15 cellular contexts compared by ENCODE assay signal in the genomic region with DNA sequence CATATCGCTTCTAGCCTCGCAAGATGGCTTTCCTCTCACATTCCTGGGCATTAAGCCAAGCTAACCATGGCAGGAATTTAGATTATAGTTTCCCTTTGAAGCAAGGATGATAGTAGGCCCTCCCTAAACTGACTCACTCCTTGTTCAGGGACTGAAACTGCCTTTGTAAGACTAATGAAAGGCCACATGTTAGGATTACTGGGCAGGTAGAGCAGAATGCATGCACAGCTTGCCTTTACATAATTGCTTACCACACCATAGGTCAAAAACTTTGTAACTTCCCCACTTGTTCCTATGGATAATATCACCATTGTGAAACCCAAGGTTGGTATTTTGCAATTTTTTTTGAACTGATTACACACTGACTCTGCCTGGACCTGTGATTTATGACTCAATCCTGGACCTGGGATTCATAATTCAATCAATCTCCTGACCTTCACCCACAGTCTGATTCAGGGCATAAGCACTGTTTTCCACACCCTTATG. TPM values are rescaled to one million over a fixed set of nuclear protein-coding genes. Genes with fewer than 3 reads are reported as not detected.
DNase-seq lines count a peak whose midpoint lies in the region; ATAC-seq and TF ChIP-seq lines count a peak whose summit lies in the region.
"Had no signal": no experiment of that assay in that cellular context is flagged by ENCODE, and none has a peak within 500 bp of the region (broad histone marks: within the 10 kb centered on the region; RNA-seq: fewer than 3 reads in every experiment).

No MANE protein-coding gene starts in this region.

- H3K4me1 ChIP-seq in foreskin keratinocyte, result peaks cover 11% of the 10 kb centered on the region
- H3K4me1 ChIP-seq: prostate gland had no signal

- peak overlapping the region; percentile 53 for H3K27ac ChIP-seq in foreskin keratinocyte
- H3K27ac ChIP-seq: prostate gland had no signal

- ATAC-seq in foreskin keratinocyte (peak; percentile 99), HG03097 (IDR thresholded peaks at IDR 0.05; ENCODE audit: low FRiP score, unreplicated experiment) (no peak), HG02610 (IDR thresholded peaks at IDR 0.05; ENCODE audit: unreplicated experiment) (no peak)

- no peaks in the 10 kb centered on the region for H3K27me3 ChIP-seq in foreskin keratinocyte

- no peak for TF ChIP-seq CTCF in foreskin keratinocyte (conservative IDR thresholded peaks at IDR 0.05)

- DNase-seq in A172 (ENCODE audit: low spot score), result peak; percentile 87
- peak; percentile 11 for DNase-seq in HuH-7 (ENCODE audit: low spot score)
- peak; percentile 47 for DNase-seq in SK-MEL-5 (ENCODE audit: low read depth, low spot score)
- DNase-seq in foreskin keratinocyte, result peak; percentile 99 to 100
- no peak for DNase-seq in NCI-H774 (lab: John Stamatoyannopoulos, UW)
- no peak for DNase-seq in effector CD8-positive, alpha-beta T cell (lab: John Stamatoyannopoulos, UW)
- DNase-seq: activated naive CD8-positive, alpha-beta T cell treated with anti-CD3 and anti-CD28 coated beads, Interleukin-2, amount 10 ng/mL, durations not matched to agents 7 days and 5 days; mesendoderm; T-helper 1 cell had no signal

- in situ Hi-C loops in SK-MEL-5 (cut with HindIII; ENCODE audit: low pct_unique_long_range_greater_than_20kb, low sequenced_read_pairs), result no loop called here

RNA-seq across cellular contexts. Expression of gene PRDM9, which starts 41.0 kb away (rescaled TPM):
- not detected in 2 replicates for total RNA-seq in A172 (2014; rRNA removed; shearing (Covaris generic))
- not detected in 2 replicates for total RNA-seq in SK-MEL-5 (2014; rRNA removed; shearing (Covaris generic))
- polyA plus RNA-seq in SK-MEL-5 (2015; cell fraction: cytosol; rRNA removed), result 0.02 TPM in 1 of 2 replicates, not detected in the other
- not detected in 2 replicates for polyA plus RNA-seq in SK-MEL-5 (2015; cell fraction: nucleus; rRNA removed)
- not detected in 2 replicates for total RNA-seq in foreskin keratinocyte
- not detected in 2 replicates for polyA plus RNA-seq in foreskin keratinocyte
- total RNA-seq: activated CD8-positive, alpha-beta memory T cell treated with anti-CD3 and anti-CD28 coated beads for 36 hours; activated naive CD8-positive, alpha-beta T cell treated with anti-CD3 and anti-CD28 coated beads, Interleukin-2, amount 10 ng/mL, durations not matched to agents 7 days and 5 days; G401; subcutaneous adipose tissue had no signal

Comparison
In these comparisons a context has a peak if more than half of its experiments do, and no peak if none do; other contexts are left out.
1. DNase-seq: peak in A172 (single experiment), HuH-7 (single experiment), SK-MEL-5 (single experiment) and foreskin keratinocyte (2 of 2); none in NCI-H774 (single experiment) and effector CD8-positive, alpha-beta T cell (single experiment).